In genomic region chr3:28267984-28268849, GRCh38 we compare ENCODE assay signal across 20 cellular contexts. TPM values are rescaled to one million over a fixed set of nuclear protein-coding genes. Genes with fewer than 3 reads are reported as not detected.
A peak's percentile ranks its signal among the peaks of the same experiment; 100 is the strongest.
DNase-seq lines count a peak whose midpoint lies in the region; ATAC-seq, FAIRE-seq and TF ChIP-seq lines count a peak whose summit lies in the region.
"Had no signal": no experiment of that assay in that cellular context is flagged by ENCODE, and none has a peak within 500 bp of the region (broad histone marks: within the 10 kb centered on the region; RNA-seq: fewer than 3 reads in every experiment).

No MANE protein-coding gene starts in this region.

- H3K9me3 ChIP-seq in mammary epithelial cell (replicated peaks; ENCODE audit: insufficient read depth, low read length) (no peaks in the 10 kb centered on the region), right lobe of liver (peaks cover 0 to 4% (median 0%) of the 10 kb centered on the region in 4 donors)
- H3K9me3 ChIP-seq: prostate gland had no signal

- H3K27me3 ChIP-seq in mammary epithelial cell (ENCODE audit: insufficient read depth, low read length), result no peaks in the 10 kb centered on the region
- no peaks in the 10 kb centered on the region for H3K27me3 ChIP-seq in right lobe of liver
- H3K27me3 ChIP-seq: BLaER1, cardiac muscle cell had no signal

- WGBS in mammary epithelial cell (ENCODE audit: low coverage, missing lambda C conversion rate), result 81% methylated on average over 5 of the region's 5 CpGs
- 47% methylated on average over 5 of the region's 5 CpGs for WGBS in right lobe of liver (ENCODE audit: insufficient coverage, low coverage, low lambda C conversion rate, missing lambda C conversion rate)

- CTCF ChIA-PET in mammary epithelial cell (lab: Charles Lee; ENCODE audit: low non-redundant PET), result no interaction called here

- H3K4me1 ChIP-seq in mammary epithelial cell (ENCODE audit: insufficient read depth, low read length) (no peaks in the 10 kb centered on the region), right lobe of liver (no peaks in the 10 kb centered on the region)
- H3K4me1 ChIP-seq: BLaER1, prostate gland had no signal

- H3K27ac ChIP-seq in mammary epithelial cell (ENCODE audit: insufficient read depth, low read depth, low read length), result no peak overlapping the region
- no peak overlapping the region for H3K27ac ChIP-seq in right lobe of liver
- H3K27ac ChIP-seq: BLaER1, cardiac muscle cell, prostate gland, thoracic aorta had no signal

- H3K79me2 ChIP-seq in mammary epithelial cell (ENCODE audit: insufficient read depth, low read length), result no peaks in the 10 kb centered on the region

- no peak overlapping the region for H2AFZ ChIP-seq in mammary epithelial cell (ENCODE audit: low read depth, low read length)

- H3K4me3 ChIP-seq in LNCaP clone FGC (ENCODE audit: low read depth, low read length) (no peak overlapping the region), mammary epithelial cell (replicated peaks in 1 of 3; ENCODE audit: insufficient read depth in 1 of 3, low read depth in 2 of 3, low read length in 3 of 3) (no peak overlapping the region), right lobe of liver (no peak overlapping the region)
- H3K4me3 ChIP-seq: BLaER1, cardiac muscle cell, prostate gland, thoracic aorta had no signal

- dilution Hi-C loops in mammary epithelial cell (cut with HindIII; ENCODE audit: low sequenced_read_pairs), result no loop called here

- ATAC-seq in right lobe of liver (peak; percentile 72 to 93 (median 82)), HG03439 (IDR thresholded peaks at IDR 0.05; ENCODE audit: unreplicated experiment) (no peak), HG02610 (IDR thresholded peaks at IDR 0.05; ENCODE audit: unreplicated experiment) (no peak), GM19324 (IDR thresholded peaks at IDR 0.05; ENCODE audit: low FRiP score, unreplicated experiment) (no peak), HG02571 (IDR thresholded peaks at IDR 0.05; ENCODE audit: unreplicated experiment) (no peak)
- ATAC-seq: activated CD4-positive, CD25-positive, alpha-beta regulatory T cell treated with anti-CD3 and anti-CD28 coated beads, Interleukin-2, amount 50 U/mL, for 24 hours; activated naive CD8-positive, alpha-beta T cell treated with anti-CD3 and anti-CD28 coated beads, Interleukin-2, amount 50 U/mL, for 24 hours; activated T-helper 17 cell treated with anti-CD3 and anti-CD28 coated beads, Interleukin-2, amount 50 U/mL, for 72 hours had no signal

- no peaks in the 10 kb centered on the region for H4K20me1 ChIP-seq in mammary epithelial cell (ENCODE audit: insufficient read depth, low read length)
- H4K20me1 ChIP-seq: BLaER1 had no signal

- in situ Hi-C loops in mammary epithelial cell (cut with MboI; ENCODE audit: low sequenced_read_pairs in 2 of 2), result no loop called here

- DNase-seq in GM19239 (ENCODE audit: insufficient read length, low spot score) (no peak), LNCaP clone FGC (ENCODE audit: low read depth) (no peak), mammary epithelial cell (peak; percentile 2), right lobe of liver (no peak)
- DNase-seq: activated naive CD8-positive, alpha-beta T cell treated with anti-CD3 and anti-CD28 coated beads, Interleukin-2, amount 50 U/mL, for 24 hours; Calu3; NCI-H187 treated with DMSO at 0.1 percent for 48 hours; NCI-H446; T-helper 2 cell had no signal

- TF ChIP-seq CTCF in LNCaP clone FGC (IDR thresholded peaks at IDR 0.05; ENCODE audit: control insufficient read depth, extremely low read depth, insufficient read depth) (peak; percentile 37), mammary epithelial cell (conservative IDR thresholded peaks at IDR 0.05 in 1 of 2, IDR thresholded peaks at IDR 0.05 in 1 of 2; ENCODE audit: extremely low read depth in 1 of 2, insufficient read depth in 1 of 2, low read depth in 1 of 2, low read length in 2 of 2) (no peak), right lobe of liver (IDR thresholded peaks at IDR 0.05) (peak in 3 of 4 donors; percentile 27 to 47 (median 31))

- H3K9ac ChIP-seq in mammary epithelial cell (ENCODE audit: insufficient read depth, low read length), result no peak overlapping the region
- H3K9ac ChIP-seq: BLaER1 had no signal

- TF ChIP-seq POLR2A in right lobe of liver (IDR thresholded peaks at IDR 0.05), result no peak

- no peaks in the 10 kb centered on the region for H3K36me3 ChIP-seq in mammary epithelial cell (ENCODE audit: insufficient read depth, low read length)
- H3K36me3 ChIP-seq in right lobe of liver, result peaks cover 0 to 1% (median 0%) of the 10 kb centered on the region in 4 donors
- H3K36me3 ChIP-seq: cardiac muscle cell, prostate gland had no signal

- H3K4me2 ChIP-seq in mammary epithelial cell (ENCODE audit: insufficient read depth, low read depth, low read length), result no peak overlapping the region
- H3K4me2 ChIP-seq: BLaER1 had no signal

- BruUV-seq in mammary epithelial cell (replicated peaks; lab: Mats Ljungman, UMichigan), result no TSS peak

- intact Hi-C loops in mammary epithelial cell (cut with micrococcal nuclease), result no loop called here
- intact Hi-C loops in right lobe of liver (cut with DNase I), result no loop called here

- peak; percentile 11 for FAIRE-seq in GM19239 (lab: Jason Lieb, UNC)
- FAIRE-seq: islet of Langerhans had no signal

RNA-seq across cellular contexts. Expression of gene CMC1, which starts 26.8 kb away (rescaled TPM):
- total RNA-seq in mammary epithelial cell (10 to 100 TPM in 1 of 2 donors, 1 to 10 TPM in 1; 5.2 to 19.3 TPM), right lobe of liver (10 to 100 TPM in 5 of 6 experiments, 1 to 10 TPM in 1; 9.5 to 16.9 (median 12.2) TPM)
- 21.4 TPM for polyA plus RNA-seq in mammary epithelial cell
- polyA minus RNA-seq in mammary epithelial cell, result not detected

Comparison
In these comparisons a context has a peak if more than half of its experiments do, and no peak if none do; other contexts are left out.
1. CTCF ChIP-seq: peak in LNCaP clone FGC (single experiment) and right lobe of liver (3 of 4); none in mammary epithelial cell (0 of 2).
2. ATAC-seq: peak in right lobe of liver (4 of 4); none in HG03439 (single experiment), HG02610 (single experiment), GM19324 (single experiment) and HG02571 (single experiment).